Comparison of ENCODE assay signal across 16 cellular contexts in genomic region chr15:80940331-80940730, GRCh38. TPM values are rescaled to one million over a fixed set of nuclear protein-coding genes. Genes with fewer than 3 reads are reported as not detected.
DNase-seq lines count a peak whose midpoint lies in the region; TF ChIP-seq lines count a peak whose summit lies in the region.
"Had no signal": no experiment of that assay in that cellular context is flagged by ENCODE, and none has a peak within 500 bp of the region (broad histone marks: within the 10 kb centered on the region; RNA-seq: fewer than 3 reads in every experiment).

No MANE protein-coding gene starts in this region.

- H3K4me1 Mint-ChIP-seq in neural progenitor cell = no peaks in the 10 kb centered on the region
- H3K4me1 Mint-ChIP-seq: GM23338 had no signal

- no peak for TF ChIP-seq CTCF in sigmoid colon (IDR thresholded peaks at IDR 0.05)
- TF ChIP-seq CTCF in left ventricle myocardium inferior (IDR thresholded peaks at IDR 0.05; ENCODE audit: borderline replicate concordance) = no peak
- TF ChIP-seq CTCF in neural progenitor cell (IDR thresholded peaks at IDR 0.05) = no peak

- no peak for TF ChIP-seq EP300 in sigmoid colon (IDR thresholded peaks at IDR 0.05)

- H4K20me1 ChIP-seq in Karpas-422 (ENCODE audit: insufficient read depth, low read depth, low read length) (no peaks in the 10 kb centered on the region), neural progenitor cell (ENCODE audit: low read depth) (no peaks in the 10 kb centered on the region)

- H3K79me2 ChIP-seq in Karpas-422 (ENCODE audit: low read length) (no peaks in the 10 kb centered on the region), neural progenitor cell (ENCODE audit: low read depth) (no peaks in the 10 kb centered on the region)

- H3K36me3 ChIP-seq in Karpas-422 (ENCODE audit: insufficient read depth, low read length) = no peaks in the 10 kb centered on the region
- no peaks in the 10 kb centered on the region for H3K36me3 ChIP-seq in muscle layer of colon (ENCODE audit: insufficient read depth, low read length)
- peaks cover 0 to 5% (median under 1%) of the 10 kb centered on the region in 4 donors for H3K36me3 ChIP-seq in sigmoid colon
- peaks cover 43% of the 10 kb centered on the region for H3K36me3 ChIP-seq in left ventricle myocardium inferior
- H3K36me3 ChIP-seq in neural progenitor cell = no peaks in the 10 kb centered on the region

- peaks cover 7% of the 10 kb centered on the region for H3K36me3 Mint-ChIP-seq in neural progenitor cell

- H3K27me3 ChIP-seq in Karpas-422 (ENCODE audit: low read length) (no peaks in the 10 kb centered on the region), muscle layer of colon (ENCODE audit: control insufficient read depth in 1 of 2, insufficient read depth in 2 of 2, low read length in 2 of 2) (no peaks in the 10 kb centered on the region), sigmoid colon (no peaks in the 10 kb centered on the region), left ventricle myocardium inferior (ENCODE audit: low read depth) (no peaks in the 10 kb centered on the region), neural progenitor cell (no peaks in the 10 kb centered on the region)

- no peaks in the 10 kb centered on the region for H3K9me3 Mint-ChIP-seq in neural progenitor cell
- H3K9me3 Mint-ChIP-seq: CD4-positive, alpha-beta T cell; GM23338 had no signal

- no peaks in the 10 kb centered on the region for H3K9me2 ChIP-seq in Karpas-422 (replicated peaks; ENCODE audit: insufficient read depth, low read length)

- no peaks in the 10 kb centered on the region for H3F3A ChIP-seq in neural progenitor cell (ENCODE audit: low read depth)

- no peak overlapping the region for H3K9ac ChIP-seq in Karpas-422 (ENCODE audit: low read length)
- no peak overlapping the region for H3K9ac ChIP-seq in muscle layer of colon (ENCODE audit: low read length)
- no peak overlapping the region for H3K9ac ChIP-seq in neural progenitor cell

- 96 to 97% methylated on average over 4 of the region's 4 CpGs for WGBS in sigmoid colon, 2 donors

- H3K27ac ChIP-seq in Karpas-422 (ENCODE audit: low read length) = no peak overlapping the region
- peak overlapping the region; percentile 59 for H3K27ac ChIP-seq in muscle layer of colon (ENCODE audit: low read depth, low read length)
- peak overlapping the region in 3 of 4 donors; percentile 5 to 72 (median 57) for H3K27ac ChIP-seq in sigmoid colon
- no peak overlapping the region for H3K27ac ChIP-seq in left ventricle myocardium inferior (replicated peaks)
- no peak overlapping the region for H3K27ac ChIP-seq in neural progenitor cell
- H3K27ac ChIP-seq: C4-2B, HL-60 had no signal

- DNase-seq in Karpas-422 (peak; percentile 6), sigmoid colon (no peak), left ventricle myocardium inferior (no peak), neural progenitor cell (ENCODE audit: low spot score) (no peak), NCI-H1694 (lab: John Stamatoyannopoulos, UW) (no peak)
- DNase-seq: AML-193; CD4-positive, alpha-beta T cell; DMS153; DMS79; GDM1; HCEC 1CT; IMR-90 had no signal

- H2AFZ ChIP-seq in Karpas-422 (ENCODE audit: low read length) = no peak overlapping the region
- no peak overlapping the region for H2AFZ ChIP-seq in neural progenitor cell (replicated peaks)
- H2AFZ ChIP-seq: GM23338 had no signal

- intact Hi-C loops in sigmoid colon (cut with DNase I) (no loop called here), left ventricle myocardium inferior (cut with micrococcal nuclease) (no loop called here)

- no peak overlapping the region for H3K4me3 Mint-ChIP-seq in neural progenitor cell
- H3K4me3 Mint-ChIP-seq: CD4-positive, alpha-beta T cell; GM23338 had no signal

- H3K4me3 ChIP-seq in Karpas-422 (ENCODE audit: low read length) (no peak overlapping the region), muscle layer of colon (ENCODE audit: low read depth in 1 of 2, low read length in 2 of 2) (no peak overlapping the region), sigmoid colon (no peak overlapping the region), left ventricle myocardium inferior (no peak overlapping the region), neural progenitor cell (no peak overlapping the region)
- H3K4me3 ChIP-seq: GM23338 had no signal

- no peaks in the 10 kb centered on the region for H3K27me3 Mint-ChIP-seq in neural progenitor cell (ENCODE audit: insufficient read depth, low read depth)
- H3K27me3 Mint-ChIP-seq: CD4-positive, alpha-beta T cell had no signal

- TF ChIP-seq POLR2A in sigmoid colon (IDR thresholded peaks at IDR 0.05) = no peak

- H3K27ac Mint-ChIP-seq in neural progenitor cell = no peak overlapping the region
- H3K27ac Mint-ChIP-seq: CD4-positive, alpha-beta T cell; GM23338 had no signal

- peaks cover 2% of the 10 kb centered on the region for H3K4me1 ChIP-seq in Karpas-422 (ENCODE audit: low read length)
- H3K4me1 ChIP-seq in muscle layer of colon (ENCODE audit: insufficient read depth, low read length) = peaks cover 38% of the 10 kb centered on the region
- peaks cover 0 to 52% (median 46%) of the 10 kb centered on the region in 4 donors for H3K4me1 ChIP-seq in sigmoid colon
- peaks cover 7% of the 10 kb centered on the region for H3K4me1 ChIP-seq in left ventricle myocardium inferior
- no peaks in the 10 kb centered on the region for H3K4me1 ChIP-seq in neural progenitor cell

- H3K4me2 ChIP-seq in Karpas-422 (ENCODE audit: low read depth, low read length, poor library complexity, severe bottlenecking) (no peak overlapping the region), neural progenitor cell (no peak overlapping the region)
- H3K4me2 ChIP-seq: GM23338 had no signal

- H3K9me3 ChIP-seq in Karpas-422 (ENCODE audit: low read length) (no peaks in the 10 kb centered on the region), muscle layer of colon (ENCODE audit: low read length) (no peaks in the 10 kb centered on the region), sigmoid colon (no peaks in the 10 kb centered on the region), left ventricle myocardium inferior (replicated peaks) (no peaks in the 10 kb centered on the region), neural progenitor cell (ENCODE audit: low read depth) (no peaks in the 10 kb centered on the region)

RNA-seq across cellular contexts. Expression of gene MESD, which starts 49.3 kb away (rescaled TPM):
- total RNA-seq in Karpas-422 (2014; rRNA removed; shearing (Covaris generic); ENCODE audit: low replicate concordance) = 10.9 and 13.7 TPM in 2 replicates
- total RNA-seq in sigmoid colon (10 to 100 TPM; 11.7 to 20.8 (median 15.7) TPM), left ventricle myocardium inferior (13.5 TPM), neural progenitor cell (ENCODE audit: low replicate concordance) (24.1 and 31.5 TPM in 2 replicates)
- polyA plus RNA-seq in sigmoid colon = 10 to 100 TPM in 1 of 3 donors, 1 to 10 TPM in 2; 5.4 to 20.1 (median 6.9) TPM

Comparison
In these comparisons a context has a peak if more than half of its experiments do, and no peak if none do; other contexts are left out.
1. H3K27ac ChIP-seq: peak in muscle layer of colon (single experiment) and sigmoid colon (3 of 4); none in Karpas-422 (single experiment), left ventricle myocardium inferior (single experiment) and neural progenitor cell (single experiment).